In the genomic region with DNA sequence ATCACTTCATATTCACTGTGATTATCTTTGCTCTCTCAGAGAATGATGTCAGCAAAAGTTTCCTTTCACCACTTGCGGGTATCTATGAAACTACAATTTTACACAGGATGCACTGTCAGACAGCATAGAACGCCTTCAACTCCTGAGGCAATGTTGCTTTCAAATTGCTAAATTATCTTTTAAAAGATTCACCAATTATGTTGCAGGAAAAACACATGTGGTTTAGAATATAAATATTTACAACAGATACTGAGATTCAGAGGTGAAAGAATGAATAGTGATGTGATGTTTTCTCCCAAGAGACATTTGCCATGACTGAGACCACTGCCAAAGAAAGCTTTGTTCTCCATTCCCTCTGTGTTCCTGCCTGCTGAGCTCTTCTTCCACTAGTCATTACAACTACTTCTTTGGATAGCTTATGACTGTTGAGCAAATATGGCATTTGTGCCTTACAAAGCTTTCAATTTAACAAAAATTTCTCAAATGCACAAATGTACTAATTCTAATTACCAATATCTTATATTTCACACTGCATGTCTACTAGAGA, we compare ENCODE assay signal across 16 cellular contexts.
DNase-seq lines count a peak whose midpoint lies in the region; ATAC-seq and TF ChIP-seq lines count a peak whose summit lies in the region.
"Had no signal": no experiment of that assay in that cellular context is flagged by ENCODE, and none has a peak within 500 bp of the region (broad histone marks: within the 10 kb centered on the region; RNA-seq: fewer than 3 reads in every experiment).

No MANE protein-coding gene starts in this region.

- no peak for TF ChIP-seq EP300 in neural cell (conservative IDR thresholded peaks at IDR 0.05; ENCODE audit: poor library complexity, severe bottlenecking)

- in situ Hi-C loops in GM13977 (cut with MboI; ENCODE audit: low pct_unique_long_range_greater_than_20kb, low sequenced_read_pairs, unreplicated experiment) = no loop called here

- H3K4me1 Mint-ChIP-seq in GM23338 = peaks cover 54% of the 10 kb centered on the region
- H3K4me1 Mint-ChIP-seq: activated CD4-positive, alpha-beta memory T cell treated with anti-CD3 and anti-CD28 coated beads, Interleukin-2, amount 10 ng/mL, durations not matched to agents 7 days and 5 days; CD8-positive, alpha-beta memory T cell had no signal

- H3K9ac ChIP-seq in neural cell (ENCODE audit: low read length) = no peak overlapping the region

- H2AFZ ChIP-seq in GM23338 (no peak overlapping the region), neural cell (ENCODE audit: low read depth, low read length) (no peak overlapping the region)

- no peaks in the 10 kb centered on the region for H3K9me3 Mint-ChIP-seq in GM23338
- H3K9me3 Mint-ChIP-seq: activated CD4-positive, alpha-beta memory T cell treated with anti-CD3 and anti-CD28 coated beads, Interleukin-2, amount 10 ng/mL, durations not matched to agents 7 days and 5 days; stimulated activated naive CD8-positive, alpha-beta T cell treated with anti-CD3 and anti-CD28 coated beads, Interleukin-15, Interleukin-2, amounts not matched to agents 100 ng/mL and 50 ng/mL, for 24 hours had no signal

- no peaks in the 10 kb centered on the region for H3K27me3 Mint-ChIP-seq in GM23338 (ENCODE audit: insufficient read depth, low read depth, poor library complexity)
- H3K27me3 Mint-ChIP-seq: activated CD4-positive, alpha-beta memory T cell treated with anti-CD3 and anti-CD28 coated beads, Interleukin-2, amount 10 ng/mL, durations not matched to agents 7 days and 5 days; stimulated activated naive CD8-positive, alpha-beta T cell treated with anti-CD3 and anti-CD28 coated beads, Interleukin-15, Interleukin-2, amounts not matched to agents 100 ng/mL and 50 ng/mL, for 24 hours had no signal

- intact Hi-C loops in body of pancreas (cut with DNase I) = no loop called here

- no peak overlapping the region for H3K4me3 Mint-ChIP-seq in GM23338
- H3K4me3 Mint-ChIP-seq: activated CD4-positive, alpha-beta memory T cell treated with anti-CD3 and anti-CD28 coated beads, Interleukin-2, amount 10 ng/mL, durations not matched to agents 7 days and 5 days; CD8-positive, alpha-beta memory T cell; natural killer cell treated with Interleukin-12 subunit alpha and Interleukin-12 subunit beta and Interleukin-15 and Interleukin-18, amount 100 ng/mL, for 72 hours; stimulated activated naive CD8-positive, alpha-beta T cell treated with anti-CD3 and anti-CD28 coated beads, Interleukin-15, Interleukin-2, amounts not matched to agents 100 ng/mL and 50 ng/mL, for 24 hours had no signal

- no peaks in the 10 kb centered on the region for H3K27me3 ChIP-seq in GM23338 (ENCODE audit: insufficient read depth)
- H3K27me3 ChIP-seq in neural cell (ENCODE audit: insufficient read depth, low read depth, low read length) = no peaks in the 10 kb centered on the region
- no peaks in the 10 kb centered on the region for H3K27me3 ChIP-seq in body of pancreas

- no peaks in the 10 kb centered on the region for H3K36me3 Mint-ChIP-seq in GM23338 (ENCODE audit: low read depth)
- H3K36me3 Mint-ChIP-seq: CD8-positive, alpha-beta memory T cell; natural killer cell treated with Interleukin-12 subunit alpha and Interleukin-12 subunit beta and Interleukin-15 and Interleukin-18, amount 100 ng/mL, for 72 hours had no signal

- H3K4me3 ChIP-seq in GM23338 = no peak overlapping the region
- no peak overlapping the region for H3K4me3 ChIP-seq in neural cell (ENCODE audit: low read length)
- H3K4me3 ChIP-seq in body of pancreas = no peak overlapping the region

- H3K9me3 ChIP-seq in neural cell (ENCODE audit: low read length) (no peaks in the 10 kb centered on the region), body of pancreas (no peaks in the 10 kb centered on the region)

- no peak for TF ChIP-seq CTCF in GM23338 (conservative IDR thresholded peaks at IDR 0.05; ENCODE audit: low read depth in 2 of 2)
- no peak for TF ChIP-seq CTCF in neural cell (IDR thresholded peaks at IDR 0.05; ENCODE audit: poor library complexity, severe bottlenecking)
- no peak for TF ChIP-seq CTCF in GM13977 (IDR thresholded peaks at IDR 0.05; ENCODE audit: extremely low read depth, insufficient read depth, missing control alignments)
- TF ChIP-seq CTCF in body of pancreas (IDR thresholded peaks at IDR 0.05) = no peak

- 74 to 79% methylated on average over 2 of the region's 2 CpGs for WGBS in body of pancreas, 2 donors

- H3K36me3 ChIP-seq in GM23338 (ENCODE audit: insufficient read depth) = no peaks in the 10 kb centered on the region
- no peaks in the 10 kb centered on the region for H3K36me3 ChIP-seq in neural cell (ENCODE audit: insufficient read depth, low read length)
- no peaks in the 10 kb centered on the region for H3K36me3 ChIP-seq in body of pancreas (replicated peaks in 1 of 2; ENCODE audit: insufficient read depth in 1 of 2, low read depth in 2 of 2)

- no peak overlapping the region for H3K27ac Mint-ChIP-seq in GM23338
- H3K27ac Mint-ChIP-seq: activated CD4-positive, alpha-beta memory T cell treated with anti-CD3 and anti-CD28 coated beads, Interleukin-2, amount 10 ng/mL, durations not matched to agents 7 days and 5 days; CD8-positive, alpha-beta memory T cell; natural killer cell treated with Interleukin-12 subunit alpha and Interleukin-12 subunit beta and Interleukin-15 and Interleukin-18, amount 100 ng/mL, for 72 hours; stimulated activated naive CD8-positive, alpha-beta T cell treated with anti-CD3 and anti-CD28 coated beads, Interleukin-15, Interleukin-2, amounts not matched to agents 100 ng/mL and 50 ng/mL, for 24 hours had no signal

- peak; percentile 45 for ATAC-seq in GM23338
- ATAC-seq in GM18858 (IDR thresholded peaks at IDR 0.05; ENCODE audit: unreplicated experiment) = no peak
- ATAC-seq in HG02678 (IDR thresholded peaks at IDR 0.05; ENCODE audit: unreplicated experiment) = no peak
- no peak for ATAC-seq in body of pancreas
- ATAC-seq: natural killer cell treated with Interleukin-12 subunit alpha and Interleukin-12 subunit beta and Interleukin-15 and Interleukin-18, amount 100 ng/mL, for 72 hours; Panc1 had no signal

- H3K9me2 ChIP-seq in GM23338 (ENCODE audit: insufficient read depth) (no peaks in the 10 kb centered on the region), neural cell (ENCODE audit: insufficient read depth, low read length) (no peaks in the 10 kb centered on the region)

- TF ChIP-seq RAD21 in neural cell (conservative IDR thresholded peaks at IDR 0.05) = no peak

- DNase-seq in GM23338 (ENCODE audit: low spot score) (no peak), NCI-H345 (lab: John Stamatoyannopoulos, UW) (peak; percentile 16), caudate nucleus (lab: John Stamatoyannopoulos, UW) (peak in 2 of 61 donors; percentile 10 to 11), GM13977 (ENCODE audit: low spot score) (no peak), body of pancreas (no peak)
- DNase-seq: activated CD4-positive, alpha-beta memory T cell treated with anti-CD3 and anti-CD28 coated beads, Interleukin-2, amount 10 ng/mL, durations not matched to agents 7 days and 5 days; CD8-positive, alpha-beta memory T cell; Karpas-422; stimulated activated CD4-positive, alpha-beta T cell treated with anti-CD3 and anti-CD28 coated beads, Interleukin-15, amount 100 ng/mL, for 24 hours had no signal

- H3K4me1 ChIP-seq in GM23338 (ENCODE audit: insufficient read depth) (peaks cover 61% of the 10 kb centered on the region), body of pancreas (no peaks in the 10 kb centered on the region)

- H3K79me2 ChIP-seq in GM23338 (replicated peaks; ENCODE audit: insufficient read depth) = peaks cover 13% of the 10 kb centered on the region
- peaks cover 31% of the 10 kb centered on the region for H3K79me2 ChIP-seq in neural cell (replicated peaks; ENCODE audit: insufficient read depth, low read length)

- H3K27ac ChIP-seq in GM23338 (ENCODE audit: low read depth) (no peak overlapping the region), caudate nucleus (ENCODE audit: low read depth, low read length) (peak overlapping the region; percentile 36), neural cell (ENCODE audit: low read length) (peak overlapping the region; percentile 1), body of pancreas (no peak overlapping the region)
- H3K27ac ChIP-seq: epithelial cell of prostate had no signal

- H3F3A ChIP-seq in GM23338 (replicated peaks; ENCODE audit: low read depth) (no peaks in the 10 kb centered on the region), neural cell (ENCODE audit: insufficient read depth, low read length, poor library complexity, severe bottlenecking) (no peaks in the 10 kb centered on the region)

- H4K20me1 ChIP-seq in GM23338 (replicated peaks; ENCODE audit: insufficient read depth) = no peaks in the 10 kb centered on the region
- no peaks in the 10 kb centered on the region for H4K20me1 ChIP-seq in neural cell (ENCODE audit: insufficient read depth)

- H3K4me2 ChIP-seq in GM23338 = no peak overlapping the region
- H3K4me2 ChIP-seq in neural cell (ENCODE audit: low read length) = no peak overlapping the region

- no peak for TF ChIP-seq POLR2A in body of pancreas (IDR thresholded peaks at IDR 0.05)

TF ChIP-seq in GM23338, 12 proteins besides CTCF, POLR2A, EP300 and RAD21 (continues in another document):
- TF ChIP-seq EZH2 (IDR thresholded peaks at IDR 0.05; ENCODE audit: low read depth, unreplicated experiment) = no peak
- no peak for TF ChIP-seq ZNF114 (CRISPR knock-in tag; IDR thresholded peaks at IDR 0.05)

TF ChIP-seq in neural cell, 6 proteins besides CTCF, POLR2A, EP300 and RAD21 (continues in another document):
- TF ChIP-seq POLR2AphosphoS5 (IDR thresholded peaks at IDR 0.05) = no peak
- no peak for TF ChIP-seq EZH2 (IDR thresholded peaks at IDR 0.05; ENCODE audit: borderline replicate concordance, insufficient read depth, low read length, poor library complexity, severe bottlenecking)
- TF ChIP-seq SMC3 (conservative IDR thresholded peaks at IDR 0.05; ENCODE audit: poor library complexity) = no peak
- no peak for TF ChIP-seq MXI1 (conservative IDR thresholded peaks at IDR 0.05; ENCODE audit: poor library complexity, severe bottlenecking)
- no peak for TF ChIP-seq TAF1 (IDR thresholded peaks at IDR 0.05; ENCODE audit: low read depth)

Comparison
In these comparisons a context has a peak if more than half of its experiments do, and no peak if none do; other contexts are left out.
1. H3K27ac ChIP-seq: peak in caudate nucleus (single experiment) and neural cell (single experiment); none in GM23338 (single experiment) and body of pancreas (0 of 4).